8 cellular contexts compared by ENCODE assay signal in genomic region chr20:5119143-5119434, GRCh38. TPM values are rescaled to one million over a fixed set of nuclear protein-coding genes. Genes with fewer than 3 reads are reported as not detected.
DNase-seq lines count a peak whose midpoint lies in the region; ATAC-seq and TF ChIP-seq lines count a peak whose summit lies in the region.

No MANE protein-coding gene starts in this region.

- H3K27me3 Mint-ChIP-seq in naive thymus-derived CD4-positive, alpha-beta T cell = peaks cover 0 to 2% (median 0%) of the 10 kb centered on the region in 5 donors

- peaks cover 0 to 1% (median 0%) of the 10 kb centered on the region in 11 donors for H3K9me3 Mint-ChIP-seq in naive thymus-derived CD4-positive, alpha-beta T cell

- H3K27ac ChIP-seq in KMS-11 = peak overlapping the region; percentile 94
- peak overlapping the region; percentile 89 for H3K27ac ChIP-seq in colonic mucosa
- H3K27ac ChIP-seq in naive thymus-derived CD4-positive, alpha-beta T cell (ENCODE audit: low read depth, low read length) = peak overlapping the region; percentile 73

- POLR2A ChIA-PET in naive thymus-derived CD4-positive, alpha-beta T cell (lab: Charles Lee) = interaction anchor here (0.7 to 2.8 kb wide), 6 partner anchors 8 to 306 kb away, joined by 3 to 8 read pairs (median 7); partner anchors contain the start of gene SLC23A2

- H3K4me3 Mint-ChIP-seq in naive thymus-derived CD4-positive, alpha-beta T cell = peak overlapping the region; percentile 87 to 99 (median 96)

- H3K27ac Mint-ChIP-seq in naive thymus-derived CD4-positive, alpha-beta T cell = peak overlapping the region in 7 of 9 donors; percentile 21 to 99 (median 91)

- peaks cover 19 to 66% (median 32%) of the 10 kb centered on the region in 7 donors for H3K4me1 Mint-ChIP-seq in naive thymus-derived CD4-positive, alpha-beta T cell

- H3K9me3 ChIP-seq in colonic mucosa = no peaks in the 10 kb centered on the region
- H3K9me3 ChIP-seq in naive thymus-derived CD4-positive, alpha-beta T cell (ENCODE audit: control insufficient read depth in 2 of 3, low read length in 3 of 3) = no peaks in the 10 kb centered on the region

- no peak for ATAC-seq in naive thymus-derived CD4-positive, alpha-beta T cell
- ATAC-seq in HG02981 (IDR thresholded peaks at IDR 0.05; ENCODE audit: unreplicated experiment) = no peak
- ATAC-seq in HG02938 (IDR thresholded peaks at IDR 0.05; ENCODE audit: unreplicated experiment) = no peak

- H3K4me3 ChIP-seq in AG09309 (ENCODE audit: control insufficient read depth, low read depth, low read length) = peak overlapping the region; percentile 69
- H3K4me3 ChIP-seq in KMS-11 (IDR thresholded peaks at IDR 0.05; ENCODE audit: insufficient read depth, low read depth, low read length) = peak overlapping the region; percentile 27
- H3K4me3 ChIP-seq in colonic mucosa = peak overlapping the region; percentile 72
- peak overlapping the region; percentile 98 for H3K4me3 ChIP-seq in naive thymus-derived CD4-positive, alpha-beta T cell (ENCODE audit: low read length)

- H3K9ac ChIP-seq in KMS-11 = peak overlapping the region; percentile 94
- H3K9ac ChIP-seq in colonic mucosa (ENCODE audit: low read depth in 2 of 2, low read length in 2 of 2) = peak overlapping the region; percentile 77 to 97

- peaks cover 37% of the 10 kb centered on the region for H3K4me1 ChIP-seq in KMS-11 (ENCODE audit: low read depth, poor library complexity, severe bottlenecking)
- H3K4me1 ChIP-seq in colonic mucosa = peaks cover 8% of the 10 kb centered on the region
- H3K4me1 ChIP-seq in naive thymus-derived CD4-positive, alpha-beta T cell (ENCODE audit: control insufficient read depth in 2 of 2, insufficient read depth in 2 of 2, low read length in 2 of 2) = peaks cover 9 to 22% of the 10 kb centered on the region in 2 donors

- CTCF ChIA-PET in naive thymus-derived CD4-positive, alpha-beta T cell (lab: Charles Lee) = interaction anchor here (1.6 to 2.2 kb wide), 2 partner anchors 18 to 73 kb away, joined by 4 to 9 read pairs; no protein-coding TSS in a partner anchor

- no peak overlapping the region for H2AFZ ChIP-seq in KMS-11 (ENCODE audit: low read depth)

- peaks cover 44% of the 10 kb centered on the region for H3K79me2 ChIP-seq in KMS-11 (ENCODE audit: insufficient read depth, low read depth)

- peaks cover 4 to 38% (median 8%) of the 10 kb centered on the region in 5 donors for H3K36me3 Mint-ChIP-seq in naive thymus-derived CD4-positive, alpha-beta T cell

- intact Hi-C loops in colonic mucosa (cut with DNase I) = no loop called here
- intact Hi-C loops in naive thymus-derived CD4-positive, alpha-beta T cell (cut with micrococcal nuclease) = loop anchor here (1.0 kb wide), 1 partner anchor 8 kb away; the partner anchor contains the start of gene CDS2 (in 2 of the 2)

- H3K4me2 ChIP-seq in KMS-11 = peak overlapping the region; percentile 91

- peaks cover 5% of the 10 kb centered on the region; the same call in 1 of the 2 replicates for H4K20me1 ChIP-seq in KMS-11 (ENCODE audit: insufficient read depth)

- no peaks in the 10 kb centered on the region for H3K27me3 ChIP-seq in KMS-11 (ENCODE audit: insufficient read depth, low read depth)
- no peaks in the 10 kb centered on the region for H3K27me3 ChIP-seq in colonic mucosa
- no peaks in the 10 kb centered on the region for H3K27me3 ChIP-seq in naive thymus-derived CD4-positive, alpha-beta T cell (ENCODE audit: control insufficient read depth in 2 of 2, insufficient read depth in 2 of 2, low read length in 2 of 2)

- TF ChIP-seq CTCF in AG09309 (IDR thresholded peaks at IDR 0.05; ENCODE audit: control insufficient read depth, insufficient read depth, low read depth, low read length, missing control alignments) (no peak), KMS-11 (conservative IDR thresholded peaks at IDR 0.05; ENCODE audit: low read depth, low read length) (no peak), colonic mucosa (IDR thresholded peaks at IDR 0.05) (no peak)

- DNase-seq in AG09309 (ENCODE audit: low read depth) (no peak), colonic mucosa (no peak), mesenteric fat pad (ENCODE audit: low spot score) (no peak), T-helper 9 cell (no peak)
- no peak for DNase-seq in naive thymus-derived CD4-positive, alpha-beta T cell

- H3K36me3 ChIP-seq in KMS-11 (ENCODE audit: insufficient read depth) (peaks cover 10% of the 10 kb centered on the region), colonic mucosa (no peaks in the 10 kb centered on the region)
- peaks cover 8 to 29% (median 9%) of the 10 kb centered on the region in 3 experiments for H3K36me3 ChIP-seq in naive thymus-derived CD4-positive, alpha-beta T cell (ENCODE audit: control insufficient read depth in 2 of 3, insufficient read depth in 3 of 3, low read length in 3 of 3)

RNA-seq across cellular contexts. Expression of gene PCNA, which starts 0.7 kb away (rescaled TPM):
- total RNA-seq in colonic mucosa (100 to 1,000 TPM in 1 of 2 donors, 10 to 100 TPM in 1; 59.0 to 204 TPM), mesenteric fat pad (24.6 TPM)
- total RNA-seq in naive thymus-derived CD4-positive, alpha-beta T cell = 100 to 1,000 TPM in 1 of 5 experiments, 10 to 100 TPM in 4; 21.6 to 392 (median 39.3) TPM
- 10 to 100 TPM; 48.3 to 67.4 TPM for polyA plus RNA-seq in naive thymus-derived CD4-positive, alpha-beta T cell

RNA-seq across cellular contexts. Expression of gene TMEM230, which starts 6.2 kb away (rescaled TPM):
- 10 to 100 TPM; 54.0 to 80.3 TPM for total RNA-seq in colonic mucosa
- 10 to 100 TPM; 48.5 to 91.7 (median 75.5) TPM for total RNA-seq in naive thymus-derived CD4-positive, alpha-beta T cell
- 100 to 1,000 TPM; 187 to 192 TPM for polyA plus RNA-seq in naive thymus-derived CD4-positive, alpha-beta T cell
- 136 TPM for total RNA-seq in mesenteric fat pad

RNA-seq across cellular contexts. Expression of gene CDS2, which starts 7.7 kb away (rescaled TPM):
- total RNA-seq in colonic mucosa (10 to 100 TPM; 31.7 to 44.3 TPM), mesenteric fat pad (56.8 TPM)
- 10 to 100 TPM; 48.3 to 58.3 (median 57.8) TPM for total RNA-seq in naive thymus-derived CD4-positive, alpha-beta T cell
- 10 to 100 TPM; 34.9 to 37.8 TPM for polyA plus RNA-seq in naive thymus-derived CD4-positive, alpha-beta T cell

Comparison
In these comparisons a context has a peak if more than half of its experiments do, and no peak if none do; other contexts are left out.
1. H3K4me3 ChIP-seq: peak in every context shown above with its lines; median percentile 98 in naive thymus-derived CD4-positive, alpha-beta T cell; 72 in colonic mucosa; 69 in AG09309; 27 in KMS-11.